ENCODE assay signal across 1 cellular context in the genomic region with DNA sequence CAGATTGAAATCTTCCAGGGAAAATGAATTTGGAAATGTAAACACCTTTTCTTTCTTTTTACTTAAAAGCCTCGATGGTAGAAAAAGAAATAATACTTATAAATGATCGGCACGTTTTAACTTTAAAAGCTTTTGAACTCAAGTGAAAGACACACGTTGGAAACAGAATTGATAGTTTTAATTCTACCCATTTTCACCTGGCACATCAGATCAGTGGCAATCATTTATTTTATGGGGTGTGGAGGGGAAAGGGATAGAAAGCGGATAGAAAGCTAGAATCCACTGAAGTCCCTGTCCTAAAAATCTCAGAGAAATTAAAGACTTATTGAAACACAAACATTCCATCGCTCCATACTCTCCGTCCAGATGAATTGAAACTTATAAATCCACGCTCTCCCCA.
TF ChIP-seq lines count a peak whose summit lies in the region.

No MANE protein-coding gene starts in this region.

TF ChIP-seq in GM23338, 12 proteins besides CTCF, POLR2A, EP300 and RAD21 (continued from another document):
- TF ChIP-seq, protein P1, sequence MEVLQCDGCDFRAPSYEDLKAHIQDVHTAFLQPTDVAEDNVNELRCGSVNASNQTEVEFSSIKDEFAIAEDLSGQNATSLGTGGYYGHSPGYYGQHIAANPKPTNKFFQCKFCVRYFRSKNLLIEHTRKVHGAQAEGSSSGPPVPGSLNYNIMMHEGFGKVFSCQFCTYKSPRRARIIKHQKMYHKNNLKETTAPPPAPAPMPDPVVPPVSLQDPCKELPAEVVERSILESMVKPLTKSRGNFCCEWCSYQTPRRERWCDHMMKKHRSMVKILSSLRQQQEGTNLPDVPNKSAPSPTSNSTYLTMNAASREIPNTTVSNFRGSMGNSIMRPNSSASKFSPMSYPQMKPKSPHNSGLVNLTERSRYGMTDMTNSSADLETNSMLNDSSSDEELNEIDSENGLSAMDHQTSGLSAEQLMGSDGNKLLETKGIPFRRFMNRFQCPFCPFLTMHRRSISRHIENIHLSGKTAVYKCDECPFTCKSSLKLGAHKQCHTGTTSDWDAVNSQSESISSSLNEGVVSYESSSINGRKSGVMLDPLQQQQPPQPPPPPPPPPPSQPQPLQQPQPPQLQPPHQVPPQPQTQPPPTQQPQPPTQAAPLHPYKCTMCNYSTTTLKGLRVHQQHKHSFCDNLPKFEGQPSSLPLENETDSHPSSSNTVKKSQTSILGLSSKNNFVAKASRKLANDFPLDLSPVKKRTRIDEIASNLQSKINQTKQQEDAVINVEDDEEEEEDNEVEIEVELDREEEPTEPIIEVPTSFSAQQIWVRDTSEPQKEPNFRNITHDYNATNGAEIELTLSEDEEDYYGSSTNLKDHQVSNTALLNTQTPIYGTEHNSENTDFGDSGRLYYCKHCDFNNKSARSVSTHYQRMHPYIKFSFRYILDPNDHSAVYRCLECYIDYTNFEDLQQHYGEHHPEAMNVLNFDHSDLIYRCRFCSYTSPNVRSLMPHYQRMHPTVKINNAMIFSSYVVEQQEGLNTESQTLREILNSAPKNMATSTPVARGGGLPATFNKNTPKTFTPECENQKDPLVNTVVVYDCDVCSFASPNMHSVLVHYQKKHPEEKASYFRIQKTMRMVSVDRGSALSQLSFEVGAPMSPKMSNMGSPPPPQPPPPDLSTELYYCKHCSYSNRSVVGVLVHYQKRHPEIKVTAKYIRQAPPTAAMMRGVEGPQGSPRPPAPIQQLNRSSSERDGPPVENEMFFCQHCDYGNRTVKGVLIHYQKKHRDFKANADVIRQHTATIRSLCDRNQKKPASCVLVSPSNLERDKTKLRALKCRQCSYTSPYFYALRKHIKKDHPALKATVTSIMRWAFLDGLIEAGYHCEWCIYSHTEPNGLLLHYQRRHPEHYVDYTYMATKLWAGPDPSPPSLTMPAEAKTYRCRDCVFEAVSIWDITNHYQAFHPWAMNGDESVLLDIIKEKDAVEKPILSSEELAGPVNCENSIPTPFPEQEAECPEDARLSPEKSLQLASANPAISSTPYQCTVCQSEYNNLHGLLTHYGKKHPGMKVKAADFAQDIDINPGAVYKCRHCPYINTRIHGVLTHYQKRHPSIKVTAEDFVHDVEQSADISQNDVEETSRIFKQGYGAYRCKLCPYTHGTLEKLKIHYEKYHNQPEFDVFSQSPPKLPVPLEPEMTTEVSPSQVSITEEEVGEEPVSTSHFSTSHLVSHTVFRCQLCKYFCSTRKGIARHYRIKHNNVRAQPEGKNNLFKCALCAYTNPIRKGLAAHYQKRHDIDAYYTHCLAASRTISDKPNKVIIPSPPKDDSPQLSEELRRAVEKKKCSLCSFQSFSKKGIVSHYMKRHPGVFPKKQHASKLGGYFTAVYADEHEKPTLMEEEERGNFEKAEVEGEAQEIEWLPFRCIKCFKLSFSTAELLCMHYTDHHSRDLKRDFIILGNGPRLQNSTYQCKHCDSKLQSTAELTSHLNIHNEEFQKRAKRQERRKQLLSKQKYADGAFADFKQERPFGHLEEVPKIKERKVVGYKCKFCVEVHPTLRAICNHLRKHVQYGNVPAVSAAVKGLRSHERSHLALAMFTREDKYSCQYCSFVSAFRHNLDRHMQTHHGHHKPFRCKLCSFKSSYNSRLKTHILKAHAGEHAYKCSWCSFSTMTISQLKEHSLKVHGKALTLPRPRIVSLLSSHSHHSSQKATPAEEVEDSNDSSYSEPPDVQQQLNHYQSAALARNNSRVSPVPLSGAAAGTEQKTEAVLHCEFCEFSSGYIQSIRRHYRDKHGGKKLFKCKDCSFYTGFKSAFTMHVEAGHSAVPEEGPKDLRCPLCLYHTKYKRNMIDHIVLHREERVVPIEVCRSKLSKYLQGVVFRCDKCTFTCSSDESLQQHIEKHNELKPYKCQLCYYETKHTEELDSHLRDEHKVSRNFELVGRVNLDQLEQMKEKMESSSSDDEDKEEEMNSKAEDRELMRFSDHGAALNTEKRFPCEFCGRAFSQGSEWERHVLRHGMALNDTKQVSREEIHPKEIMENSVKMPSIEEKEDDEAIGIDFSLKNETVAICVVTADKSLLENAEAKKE (CRISPR knock-in tag; IDR thresholded peaks at IDR 0.05) = no peak
- TF ChIP-seq CREB1 (CRISPR knock-in tag; IDR thresholded peaks at IDR 0.05; ENCODE audit: low read depth) (no peak), EZH2 (IDR thresholded peaks at IDR 0.05; ENCODE audit: low read depth, unreplicated experiment) (no peak), ZNF114 (CRISPR knock-in tag; IDR thresholded peaks at IDR 0.05) (no peak), STAT1 (IDR thresholded peaks at IDR 0.05; ENCODE audit: unreplicated experiment) (no peak), ZNF331 (CRISPR knock-in tag; IDR thresholded peaks at IDR 0.05; ENCODE audit: low read depth) (no peak), POLR2AphosphoS5 (IDR thresholded peaks at IDR 0.05; ENCODE audit: low read depth) (no peak)
- TF ChIP-seq, protein P2, sequence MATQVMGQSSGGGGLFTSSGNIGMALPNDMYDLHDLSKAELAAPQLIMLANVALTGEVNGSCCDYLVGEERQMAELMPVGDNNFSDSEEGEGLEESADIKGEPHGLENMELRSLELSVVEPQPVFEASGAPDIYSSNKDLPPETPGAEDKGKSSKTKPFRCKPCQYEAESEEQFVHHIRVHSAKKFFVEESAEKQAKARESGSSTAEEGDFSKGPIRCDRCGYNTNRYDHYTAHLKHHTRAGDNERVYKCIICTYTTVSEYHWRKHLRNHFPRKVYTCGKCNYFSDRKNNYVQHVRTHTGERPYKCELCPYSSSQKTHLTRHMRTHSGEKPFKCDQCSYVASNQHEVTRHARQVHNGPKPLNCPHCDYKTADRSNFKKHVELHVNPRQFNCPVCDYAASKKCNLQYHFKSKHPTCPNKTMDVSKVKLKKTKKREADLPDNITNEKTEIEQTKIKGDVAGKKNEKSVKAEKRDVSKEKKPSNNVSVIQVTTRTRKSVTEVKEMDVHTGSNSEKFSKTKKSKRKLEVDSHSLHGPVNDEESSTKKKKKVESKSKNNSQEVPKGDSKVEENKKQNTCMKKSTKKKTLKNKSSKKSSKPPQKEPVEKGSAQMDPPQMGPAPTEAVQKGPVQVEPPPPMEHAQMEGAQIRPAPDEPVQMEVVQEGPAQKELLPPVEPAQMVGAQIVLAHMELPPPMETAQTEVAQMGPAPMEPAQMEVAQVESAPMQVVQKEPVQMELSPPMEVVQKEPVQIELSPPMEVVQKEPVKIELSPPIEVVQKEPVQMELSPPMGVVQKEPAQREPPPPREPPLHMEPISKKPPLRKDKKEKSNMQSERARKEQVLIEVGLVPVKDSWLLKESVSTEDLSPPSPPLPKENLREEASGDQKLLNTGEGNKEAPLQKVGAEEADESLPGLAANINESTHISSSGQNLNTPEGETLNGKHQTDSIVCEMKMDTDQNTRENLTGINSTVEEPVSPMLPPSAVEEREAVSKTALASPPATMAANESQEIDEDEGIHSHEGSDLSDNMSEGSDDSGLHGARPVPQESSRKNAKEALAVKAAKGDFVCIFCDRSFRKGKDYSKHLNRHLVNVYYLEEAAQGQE (IDR thresholded peaks at IDR 0.05; ENCODE audit: unreplicated experiment) = no peak
